15 cellular contexts compared by ENCODE assay signal in genomic region chr6:57284056-57284455, GRCh38.
"Had no signal": no experiment of that assay in that cellular context is flagged by ENCODE, and none has a peak within 500 bp of the region (broad histone marks: within the 10 kb centered on the region; RNA-seq: fewer than 3 reads in every experiment).

No MANE protein-coding gene starts in this region.

- H3K36me3 ChIP-seq: adrenal gland, left lung, tibial artery had no signal

- H3K27me3 ChIP-seq: adrenal gland, body of pancreas, left lung, tibial artery had no signal

- H3K4me3 ChIP-seq: adrenal gland, body of pancreas, left lung, tibial artery had no signal

- H3K4me1 ChIP-seq: adrenal gland, body of pancreas, left lung, tibial artery had no signal

- ATAC-seq: body of pancreas; left lung; stimulated activated effector memory CD8-positive, alpha-beta T cell treated with anti-CD3 and anti-CD28 coated beads, Interleukin-12 subunit alpha, Interleukin-12 subunit beta, amount 100 ng/mL, for 72 hours; T-helper 17 cell had no signal

- DNase-seq: activated CD4-positive, alpha-beta T cell treated with anti-CD3 and anti-CD28 coated beads, Interleukin-2, amount 50 U/mL, for 1 hour; activated naive CD4-positive, alpha-beta T cell treated with anti-CD3 and anti-CD28 coated beads, Interleukin-2, amount 50 U/mL, for 16 hours; adrenal gland; body of pancreas; central memory CD4-positive, alpha-beta T cell; cortex of kidney; effector CD8-positive, alpha-beta T cell; foreskin melanocyte; head of caudate nucleus; left lung; retina; small intestine; T-helper 17 cell; tibial artery had no signal

- H3K9me3 ChIP-seq: adrenal gland, body of pancreas, left lung, tibial artery had no signal

- H3K27ac ChIP-seq: adrenal gland, body of pancreas, left lung, tibial artery had no signal
